In the genomic region with DNA sequence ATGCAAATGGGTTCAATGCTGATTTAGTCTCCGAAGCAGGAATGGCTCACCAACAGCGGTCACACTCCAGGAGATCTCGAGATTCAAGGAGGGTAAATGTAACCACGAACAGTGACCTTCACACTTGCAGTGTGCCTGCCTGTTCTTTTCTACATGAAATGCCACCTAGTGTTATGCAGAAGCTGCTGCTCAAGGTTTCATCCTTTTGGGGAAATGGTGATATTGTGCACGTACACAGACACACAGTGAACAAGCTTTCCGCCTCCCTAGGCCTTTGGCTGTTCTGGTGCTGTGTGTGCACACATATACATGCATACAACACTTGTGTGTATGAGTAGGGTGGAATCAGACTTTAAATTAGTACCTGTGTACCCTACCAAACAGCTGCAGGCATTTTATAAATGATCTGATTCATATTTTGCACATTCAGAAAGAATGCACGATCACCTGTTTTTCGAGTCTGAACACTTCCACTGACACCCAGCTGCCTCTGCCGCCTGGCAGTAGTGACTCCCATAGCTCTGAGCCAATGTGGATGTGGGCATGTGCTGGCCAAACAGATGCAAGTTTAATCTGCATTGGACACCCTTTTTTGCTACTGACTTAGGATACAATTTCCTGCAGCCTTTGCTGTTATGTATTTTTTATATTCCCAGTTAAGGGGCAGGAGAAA, we compare ENCODE assay signal across 23 cellular contexts.
DNase-seq lines count a peak whose midpoint lies in the region; ATAC-seq and TF ChIP-seq lines count a peak whose summit lies in the region.
"Had no signal": no experiment of that assay in that cellular context is flagged by ENCODE, and none has a peak within 500 bp of the region (broad histone marks: within the 10 kb centered on the region; RNA-seq: fewer than 3 reads in every experiment).

No MANE protein-coding gene starts in this region.

- no peaks in the 10 kb centered on the region for H3K27me3 Mint-ChIP-seq in MCF 10A (ENCODE audit: insufficient read depth, unreplicated experiment)
- H3K27me3 Mint-ChIP-seq: activated CD4-positive, alpha-beta T cell treated with anti-CD3 and anti-CD28 coated beads, Interleukin-2, amount 10 ng/mL, durations not matched to agents 24 days and 14 days had no signal

- no peak for TF ChIP-seq POLR2A in breast epithelium (IDR thresholded peaks at IDR 0.05)

- no peak overlapping the region for H3K4me3 Mint-ChIP-seq in MCF 10A (ENCODE audit: unreplicated experiment)
- H3K4me3 Mint-ChIP-seq: activated CD4-positive, alpha-beta T cell treated with anti-CD3 and anti-CD28 coated beads, Interleukin-2, amount 10 ng/mL, durations not matched to agents 24 days and 14 days; CD4-positive, CD25-positive, alpha-beta regulatory T cell had no signal

- TF ChIP-seq CTCF in MCF 10A (IDR thresholded peaks at IDR 0.05; ENCODE audit: unreplicated experiment): peak; percentile 14
- no peak for TF ChIP-seq CTCF in breast epithelium (IDR thresholded peaks at IDR 0.05)

- CTCF ChIA-PET in MCF 10A (lab: Yijun Ruan, JAX): interaction anchor here (0.6 to 1.7 kb wide), 11 partner anchors 9 to 378 kb away, joined by 3 to 8 read pairs (median 4); partner anchors contain the start of gene NSMCE4A

- POLR2A ChIA-PET in MCF 10A (lab: Yijun Ruan, JAX): interaction anchor here (1.0 to 7.9 kb wide), 11 partner anchors 12 to 116 kb away, joined by 3 to 88 read pairs (median 6); no protein-coding TSS in a partner anchor

- no peaks in the 10 kb centered on the region for H3K27me3 ChIP-seq in breast epithelium
- H3K27me3 ChIP-seq: gastroesophageal sphincter had no signal

- peaks cover 19% of the 10 kb centered on the region for H3K4me1 Mint-ChIP-seq in MCF 10A (ENCODE audit: insufficient read depth, unreplicated experiment)
- H3K4me1 Mint-ChIP-seq: activated CD4-positive, alpha-beta T cell treated with anti-CD3 and anti-CD28 coated beads, Interleukin-2, amount 10 ng/mL, durations not matched to agents 24 days and 14 days; CD4-positive, CD25-positive, alpha-beta regulatory T cell had no signal

- peak; percentile 52 for DNase-seq in MCF 10A (ENCODE audit: unreplicated experiment)
- DNase-seq in breast epithelium (ENCODE audit: low spot score in 2 of 2): no peak
- peak; percentile 31 to 72 for DNase-seq in T47D (ENCODE audit: low read depth in 1 of 2, low spot score in 1 of 2)
- DNase-seq in myocyte (ENCODE audit: low read depth): peak; percentile 71
- no peak for DNase-seq in activated CD8-positive, alpha-beta memory T cell treated with anti-CD3 and anti-CD28 coated beads, Interleukin-2, amount 50 U/mL, for 48 hours
- no peak for DNase-seq in NCI-H2029 treated with DMSO at 0.1 percent for 48 hours (lab: John Stamatoyannopoulos, UW)
- no peak for DNase-seq in NCI-H446 treated with DMSO at 0.1 percent for 48 hours (lab: John Stamatoyannopoulos, UW)
- DNase-seq: activated CD4-positive, alpha-beta T cell treated with anti-CD3 and anti-CD28 coated beads, Interleukin-2, amount 10 ng/mL, durations not matched to agents 24 days and 14 days; activated naive CD4-positive, alpha-beta T cell treated with Interleukin-2 at 50 U/mL for 16 hours; activated T-cell treated with anti-CD3 and anti-CD28 coated beads for 4 hours; anterior cingulate cortex; CD4-positive, CD25-positive, alpha-beta regulatory T cell; DMS79; GOT3; NCI-H1436 treated with DMSO at 0.1 percent for 48 hours; NCI-H226; small intestine; stimulated activated CD4-positive, alpha-beta T cell treated with anti-CD3 and anti-CD28 coated beads, Interleukin-4, amount 100 ng/mL, for 4 hours; stimulated activated CD8-positive, alpha-beta memory T cell treated with anti-CD3 and anti-CD28 coated beads, Interleukin-4, amount 100 ng/mL, for 48 hours; T1000 had no signal

- H3K27ac ChIP-seq in breast epithelium: peak overlapping the region in 1 of 2 donors; percentile 10
- H3K27ac ChIP-seq: gastroesophageal sphincter had no signal

- no peak for ATAC-seq in HG03196 (IDR thresholded peaks at IDR 0.05; ENCODE audit: unreplicated experiment)
- ATAC-seq: gastroesophageal sphincter, K562 had no signal

- peaks cover 0 to 4% of the 10 kb centered on the region in 2 donors for H3K4me1 ChIP-seq in breast epithelium

- H3K9me3 ChIP-seq in breast epithelium: no peaks in the 10 kb centered on the region
- H3K9me3 ChIP-seq: gastroesophageal sphincter had no signal

- in situ Hi-C loops in T47D (cut with HindIII; ENCODE audit: low pct_unique_long_range_greater_than_20kb, low sequenced_read_pairs): no loop called here

- no peak overlapping the region for H3K4me3 ChIP-seq in breast epithelium
- H3K4me3 ChIP-seq: gastroesophageal sphincter, K562 had no signal

- H3K9me3 Mint-ChIP-seq in MCF 10A (ENCODE audit: unreplicated experiment): no peaks in the 10 kb centered on the region
- H3K9me3 Mint-ChIP-seq: activated CD4-positive, alpha-beta T cell treated with anti-CD3 and anti-CD28 coated beads, Interleukin-2, amount 10 ng/mL, durations not matched to agents 24 days and 14 days had no signal

- intact Hi-C loops in MCF 10A (cut with micrococcal nuclease) (loop anchor here (1.0 kb wide), 1 partner anchor 35 kb away; no protein-coding TSS in a partner anchor), breast epithelium (cut with DNase I; ENCODE audit: low total_unique reads) (no loop called here)

- H3K27ac Mint-ChIP-seq in MCF 10A (ENCODE audit: low read depth, unreplicated experiment): peak overlapping the region; percentile 51
- H3K27ac Mint-ChIP-seq: activated CD4-positive, alpha-beta T cell treated with anti-CD3 and anti-CD28 coated beads, Interleukin-2, amount 10 ng/mL, durations not matched to agents 24 days and 14 days; CD4-positive, CD25-positive, alpha-beta regulatory T cell had no signal

- BruUV-seq in MCF 10A (replicated peaks; lab: Mats Ljungman, UMichigan): no TSS peak

- no peaks in the 10 kb centered on the region for H3K36me3 ChIP-seq in breast epithelium

- no peaks in the 10 kb centered on the region for H3K36me3 Mint-ChIP-seq in MCF 10A (ENCODE audit: insufficient read depth, unreplicated experiment)
- H3K36me3 Mint-ChIP-seq: CD4-positive, CD25-positive, alpha-beta regulatory T cell had no signal

Comparison
In these comparisons a context has a peak if more than half of its experiments do, and no peak if none do; other contexts are left out.
1. DNase-seq: peak in MCF 10A (single experiment), T47D (2 of 2) and myocyte (single experiment); none in breast epithelium (0 of 2), activated CD8-positive, alpha-beta memory T cell treated with anti-CD3 and anti-CD28 coated beads, Interleukin-2, amount 50 U/mL, for 48 hours (single experiment), NCI-H2029 treated with DMSO at 0.1 percent for 48 hours (single experiment) and NCI-H446 treated with DMSO at 0.1 percent for 48 hours (single experiment).